Comparison of ENCODE assay signal across 21 cellular contexts in genomic region chr11:125303186-125303585, GRCh38.
DNase-seq lines count a peak whose midpoint lies in the region; ATAC-seq and TF ChIP-seq lines count a peak whose summit lies in the region.
"Had no signal": no experiment of that assay in that cellular context is flagged by ENCODE, and none has a peak within 500 bp of the region (broad histone marks: within the 10 kb centered on the region; RNA-seq: fewer than 3 reads in every experiment).

No MANE protein-coding gene starts in this region.

- H3K27ac ChIP-seq in smooth muscle cell (ENCODE audit: low read depth): peak overlapping the region; percentile 15
- H3K27ac ChIP-seq: BLaER1 had no signal

- no peaks in the 10 kb centered on the region for H3K9me3 ChIP-seq in smooth muscle cell (replicated peaks; ENCODE audit: low read depth)
- H3K9me3 ChIP-seq: BLaER1 had no signal

- H3K4me1 ChIP-seq in smooth muscle cell (ENCODE audit: low read depth): no peaks in the 10 kb centered on the region

- peaks cover 82% of the 10 kb centered on the region for H3K4me1 Mint-ChIP-seq in nephron progenitor cell
- H3K4me1 Mint-ChIP-seq: CD14-positive monocyte; CD4-positive, alpha-beta memory T cell; IgD-negative memory B cell had no signal

- peaks cover 2% of the 10 kb centered on the region for H3K27me3 Mint-ChIP-seq in nephron progenitor cell (ENCODE audit: low read depth, poor library complexity)

- H3K36me3 ChIP-seq in smooth muscle cell (ENCODE audit: low read depth): no peaks in the 10 kb centered on the region
- H3K36me3 ChIP-seq: BLaER1 had no signal

- no peak for ATAC-seq in HG03039 (IDR thresholded peaks at IDR 0.05; ENCODE audit: unreplicated experiment)
- ATAC-seq: GM12878, GM23338, HCT116 had no signal

- H3K27ac Mint-ChIP-seq in nephron progenitor cell: peak overlapping the region; percentile 81
- H3K27ac Mint-ChIP-seq: CD14-positive monocyte; CD4-positive, alpha-beta memory T cell; GM23338; HFFc6; IgD-negative memory B cell had no signal

- 87% methylated on average over 5 of the region's 5 CpGs for WGBS in smooth muscle cell (ENCODE audit: low lambda C conversion rate)

- H3K79me2 ChIP-seq in smooth muscle cell (ENCODE audit: low read depth): no peaks in the 10 kb centered on the region

- no peak overlapping the region for H3K9ac ChIP-seq in smooth muscle cell (ENCODE audit: low read depth)
- H3K9ac ChIP-seq: BLaER1 had no signal

- H3K4me3 Mint-ChIP-seq in nephron progenitor cell: no peak overlapping the region
- H3K4me3 Mint-ChIP-seq: CD14-positive monocyte; CD4-positive, alpha-beta memory T cell; GM23338; HFFc6; IgD-negative memory B cell had no signal

- no peaks in the 10 kb centered on the region for H3F3A ChIP-seq in smooth muscle cell (ENCODE audit: low read depth)

- TF ChIP-seq CTCF in nephron progenitor cell (IDR thresholded peaks at IDR 0.05) (no peak), smooth muscle cell (IDR thresholded peaks at IDR 0.05; ENCODE audit: borderline replicate concordance, insufficient read depth, poor library complexity, severe bottlenecking) (no peak)

- peak; percentile 9 for DNase-seq in EH (ENCODE audit: low read depth)
- DNase-seq in M059J (ENCODE audit: low read depth): peak; percentile 30
- DNase-seq in nephron progenitor cell: no peak
- no peak for DNase-seq in smooth muscle cell (lab: John Stamatoyannopoulos, UW; ENCODE audit: unreplicated experiment)
- no peak for DNase-seq in NCI-H1436 treated with DMSO at 0.1 percent for 48 hours (lab: John Stamatoyannopoulos, UW)
- no peak for DNase-seq in NCI-H2107 treated with DMSO at 0.1 percent for 48 hours (lab: John Stamatoyannopoulos, UW; ENCODE audit: unreplicated experiment)
- DNase-seq: 8988T; Calu3; CD4-positive, alpha-beta memory T cell; DMS 273 treated with DMSO at 0.1 percent for 48 hours; DMS53; H7; HFFc6; KBM-7 had no signal

- H3K9me3 Mint-ChIP-seq in nephron progenitor cell: no peaks in the 10 kb centered on the region
- H3K9me3 Mint-ChIP-seq: CD14-positive monocyte, GM23338, HFFc6, IgD-negative memory B cell had no signal

- no peaks in the 10 kb centered on the region for H4K20me1 ChIP-seq in smooth muscle cell (ENCODE audit: low read depth)
- H4K20me1 ChIP-seq: BLaER1 had no signal

- peak overlapping the region; percentile 35 for H3K4me2 ChIP-seq in smooth muscle cell
- H3K4me2 ChIP-seq: BLaER1, GM23338 had no signal

- no peak overlapping the region for H3K4me3 ChIP-seq in smooth muscle cell
- H3K4me3 ChIP-seq: BLaER1, GM12878, GM23338 had no signal

- H3K36me3 Mint-ChIP-seq in nephron progenitor cell (ENCODE audit: low read depth): peaks cover 11% of the 10 kb centered on the region
- H3K36me3 Mint-ChIP-seq: CD14-positive monocyte; CD4-positive, alpha-beta memory T cell; IgD-negative memory B cell had no signal

- no peaks in the 10 kb centered on the region for H3K27me3 ChIP-seq in smooth muscle cell (ENCODE audit: low read depth)
- H3K27me3 ChIP-seq: BLaER1 had no signal

- H2AFZ ChIP-seq in smooth muscle cell (ENCODE audit: low read depth): no peak overlapping the region
- H2AFZ ChIP-seq: GM23338 had no signal

Comparison
In these comparisons a context has a peak if more than half of its experiments do, and no peak if none do; other contexts are left out.
1. DNase-seq: peak in EH (single experiment) and M059J (single experiment); none in nephron progenitor cell (single experiment), smooth muscle cell (single experiment), NCI-H1436 treated with DMSO at 0.1 percent for 48 hours (single experiment) and NCI-H2107 treated with DMSO at 0.1 percent for 48 hours (single experiment).